Comparison of ENCODE assay signal across 20 cellular contexts in genomic region chr11:124600924-124601323, GRCh38. TPM values are rescaled to one million over a fixed set of nuclear protein-coding genes. Genes with fewer than 3 reads are reported as not detected.
DNase-seq lines count a peak whose midpoint lies in the region; ATAC-seq, FAIRE-seq and TF ChIP-seq lines count a peak whose summit lies in the region.
"Had no signal": no experiment of that assay in that cellular context is flagged by ENCODE, and none has a peak within 500 bp of the region (broad histone marks: within the 10 kb centered on the region; RNA-seq: fewer than 3 reads in every experiment).

No MANE protein-coding gene starts in this region.

- H2AFZ ChIP-seq in K562 (ENCODE audit: low read depth, low read length) (no peak overlapping the region), osteoblast (ENCODE audit: low read length) (no peak overlapping the region)

- H3K4me2 ChIP-seq in K562 (ENCODE audit: insufficient read depth, low read length) (no peak overlapping the region), osteoblast (ENCODE audit: insufficient read depth, low read length) (no peak overlapping the region)
- H3K4me2 ChIP-seq: A549, BLaER1 had no signal

- DNase-seq in A673 (ENCODE audit: low spot score) (peak; percentile 79), NCI-H526 treated with DMSO at 0.1 percent for 48 hours (lab: John Stamatoyannopoulos, UW) (peak; percentile 79), K562 (ENCODE audit: extremely low read depth in 1 of 4, low spot score in 3 of 4) (no peak), osteoblast (ENCODE audit: insufficient read length, low spot score, missing footprints) (peak; percentile 13), foreskin keratinocyte (no peak), activated gamma-delta T cell (lab: John Stamatoyannopoulos, UW) (no peak)
- no peak for DNase-seq in activated CD4-positive, alpha-beta T cell treated with anti-CD3 and anti-CD28 coated beads, Interleukin-2, amount 50 U/mL, for 4 hours
- DNase-seq: Calu3; CD4-positive, alpha-beta memory T cell; DMS79 treated with DMSO at 0.1 percent for 48 hours; GF-D8; H9; IMR-90 had no signal

- in situ Hi-C loops in K562 (cut with MboI): no loop called here

- H3K4me1 ChIP-seq in A673 (ENCODE audit: insufficient read depth, low read length, poor library complexity, severe bottlenecking) (peaks cover 32% of the 10 kb centered on the region), K562 (replicated peaks in 1 of 2; ENCODE audit: control insufficient read depth in 2 of 2, insufficient read depth in 2 of 2, low read length in 2 of 2) (no peaks in the 10 kb centered on the region; a peak in 1 of 5 replicates), osteoblast (ENCODE audit: insufficient read depth, low read length) (no peaks in the 10 kb centered on the region), foreskin keratinocyte (no peaks in the 10 kb centered on the region)
- H3K4me1 ChIP-seq: A549 had no signal

- TF ChIP-seq EP300 in K562 (IDR thresholded peaks at IDR 0.05; ENCODE audit: low read length): no peak

- H3K27me3 ChIP-seq in A673 (replicated peaks; ENCODE audit: insufficient read depth, low read depth, low read length, poor library complexity) (peaks cover 6% of the 10 kb centered on the region), K562 (ENCODE audit: control insufficient read depth in 2 of 2, insufficient read depth in 2 of 2, low read length in 2 of 2) (no peaks in the 10 kb centered on the region), osteoblast (ENCODE audit: insufficient read depth, low read length) (peaks cover 4% of the 10 kb centered on the region), foreskin keratinocyte (peaks cover 13% of the 10 kb centered on the region)
- H3K27me3 ChIP-seq: BLaER1 had no signal

- H3K27ac ChIP-seq in A673 (ENCODE audit: low read depth, low read length, poor library complexity, severe bottlenecking) (peak overlapping the region; percentile 24), K562 (ENCODE audit: extremely low read depth, low read depth, low read length) (no peak overlapping the region), osteoblast (ENCODE audit: low read depth, low read length) (no peak overlapping the region), foreskin keratinocyte (no peak overlapping the region)
- H3K27ac ChIP-seq: 22Rv1, A549, BLaER1 had no signal

- FAIRE-seq in K562 (lab: Jason Lieb, UNC): no peak
- FAIRE-seq: A549, H1, HTR-8/SVneo had no signal

- H3K9me1 ChIP-seq in K562 (ENCODE audit: control insufficient read depth, insufficient read depth, low read length): no peaks in the 10 kb centered on the region

- H3K9ac ChIP-seq in K562 (ENCODE audit: insufficient read depth in 1 of 2, low read depth in 2 of 2, low read length in 2 of 2): no peak overlapping the region
- H3K9ac ChIP-seq: BLaER1 had no signal

- H4K20me1 ChIP-seq in K562 (replicated peaks; ENCODE audit: control insufficient read depth, insufficient read depth, low read length): no peaks in the 10 kb centered on the region
- H4K20me1 ChIP-seq in osteoblast (ENCODE audit: insufficient read depth, low read length): no peaks in the 10 kb centered on the region
- H4K20me1 ChIP-seq: BLaER1 had no signal

- TF ChIP-seq CTCF in A673 (conservative IDR thresholded peaks at IDR 0.05; ENCODE audit: low read depth, low read length): no peak
- TF ChIP-seq CTCF in K562 (IDR thresholded peaks at IDR 0.05 in 2 of 3, conservative IDR thresholded peaks at IDR 0.05 in 1 of 3; ENCODE audit: insufficient read depth in 2 of 3, low read depth in 1 of 3, low read length in 3 of 3): no peak
- TF ChIP-seq CTCF in osteoblast (IDR thresholded peaks at IDR 0.05; ENCODE audit: extremely low read depth, low read depth, low read length): no peak
- no peak for TF ChIP-seq CTCF in foreskin keratinocyte (conservative IDR thresholded peaks at IDR 0.05)

- BruUV-seq in A673 (replicated peaks; lab: Mats Ljungman, UMichigan): no TSS peak
- no TSS peak for BruUV-seq in K562 (replicated peaks; lab: Mats Ljungman, UMichigan)

- H3K36me3 ChIP-seq in A673 (ENCODE audit: insufficient read depth, low read length, poor library complexity, severe bottlenecking): no peaks in the 10 kb centered on the region
- no peaks in the 10 kb centered on the region for H3K36me3 ChIP-seq in K562 (ENCODE audit: control insufficient read depth, insufficient read depth, low read length)
- H3K36me3 ChIP-seq in osteoblast (ENCODE audit: insufficient read depth, low read length): no peaks in the 10 kb centered on the region
- H3K36me3 ChIP-seq: BLaER1 had no signal

- CTCF ChIA-PET in A673 (lab: Charles Lee): interaction anchor here (0.6 kb wide), 1 partner anchor 50 kb away, joined by 7 read pairs; no protein-coding TSS in a partner anchor
- CTCF ChIA-PET in K562 (lab: Yijun Ruan, JAX; ENCODE audit: low intra/inter-chr PET ratio): no interaction called here

- intact Hi-C loops in A673 (cut with micrococcal nuclease; ENCODE audit: unreplicated experiment) (no loop called here), K562 (cut with micrococcal nuclease) (no loop called here)

- ATAC-seq in K562: no peak
- ATAC-seq in foreskin keratinocyte: no peak
- ATAC-seq: A549 had no signal

- TF ChIP-seq RAD21 in K562 (CRISPR knock-in tag; conservative IDR thresholded peaks at IDR 0.05 in 1 of 2, IDR thresholded peaks at IDR 0.05 in 1 of 2): no peak

- no peak for TF ChIP-seq POLR2A in K562 (conservative IDR thresholded peaks at IDR 0.05)

- H3K79me2 ChIP-seq in K562 (ENCODE audit: control insufficient read depth, insufficient read depth, low read length): no peaks in the 10 kb centered on the region
- no peaks in the 10 kb centered on the region for H3K79me2 ChIP-seq in osteoblast (ENCODE audit: insufficient read depth, low read length)

- 1% methylated on average over 5 of the region's 5 CpGs for WGBS in K562 (ENCODE audit: insufficient coverage, low coverage, missing lambda C conversion rate)

- H3K9me3 ChIP-seq in A673 (ENCODE audit: low read depth, low read length, poor library complexity, severe bottlenecking) (no peaks in the 10 kb centered on the region), K562 (replicated peaks; ENCODE audit: control insufficient read depth, insufficient read depth, low read depth, low read length) (no peaks in the 10 kb centered on the region), osteoblast (ENCODE audit: low read depth, low read length) (no peaks in the 10 kb centered on the region)
- H3K9me3 ChIP-seq: A549, BLaER1 had no signal

- POLR2A ChIA-PET in A673 (lab: Charles Lee; ENCODE audit: low non-redundant PET) (no interaction called here), K562 (lab: Yijun Ruan, JAX) (interaction anchor here (0.7 to 1.0 kb wide), 3 partner anchors 48 to 161 kb away, joined by 3 to 4 read pairs (median 3); no protein-coding TSS in a partner anchor)

- H3K4me3 ChIP-seq in A673 (ENCODE audit: low read depth, low read length, poor library complexity, severe bottlenecking): no peak overlapping the region
- H3K4me3 ChIP-seq in K562: no peak overlapping the region
- H3K4me3 ChIP-seq in osteoblast (ENCODE audit: insufficient read depth, low read length): no peak overlapping the region
- H3K4me3 ChIP-seq: A549, BLaER1 had no signal

RNA-seq across cellular contexts. Expression of gene PANX3, which starts 10.3 kb away (rescaled TPM):
- not detected in 2 replicates for total RNA-seq in A673 (2021)
- 0.74 and 0.83 TPM in 2 replicates for total RNA-seq in K562 (2011; cell fraction: chromatin; rRNA removed; ENCODE audit: low replicate concordance)
- 0.33 and 0.39 TPM in 2 replicates for total RNA-seq in K562 (2011; cell fraction: nucleolus; rRNA removed)
- 0.95 and 1.7 TPM in 2 replicates for total RNA-seq in K562 (2011; cell fraction: nucleoplasm; rRNA removed)
- 0.09 and 0.16 TPM in 2 replicates for total RNA-seq in K562 (2014; rRNA removed)
- total RNA-seq in K562 (2014; rRNA removed; fragmentation: Illumina TruSeq; extraction: Trizol): 0.19 and 0.47 TPM in 2 replicates
- 0.40 and 0.49 TPM in 2 replicates for total RNA-seq in K562 (2015; rRNA removed; fragmentation: Illumina TruSeq; extraction: Trizol)
- total RNA-seq in K562 (2021): 0.18 and 0.42 TPM in 2 replicates
- polyA plus RNA-seq in K562 (2011; rRNA removed): 0.39 and 0.53 TPM in 2 replicates
- 0.28 and 0.37 TPM in 2 replicates for polyA plus RNA-seq in K562 (2011; cell fraction: cytosol; rRNA removed)
- polyA plus RNA-seq in K562 (2011; cell fraction: nucleus; rRNA removed): 1.0 and 1.1 TPM in 2 replicates
- polyA plus RNA-seq in K562 (2012): 0.49 and 1.2 TPM in 2 replicates
- 0.47 and 0.68 TPM in 2 replicates for polyA plus RNA-seq in K562 (2014; fragmentation: Illumina TruSeq; extraction: Trizol)
- polyA plus RNA-seq in K562 (2014; fragmentation: Nextera tagmentation; extraction: Ambion mirVana): under 1 TPM; 0.11 to 0.30 TPM
- polyA plus RNA-seq in K562 (2014; rRNA removed): 0.22 and 0.69 TPM in 2 replicates
- 0.18 TPM in 2 replicates for polyA minus RNA-seq in K562 (2011; rRNA and poly(A)+ RNA removed)
- not detected in 2 replicates for polyA minus RNA-seq in K562 (2011; cell fraction: cytosol; rRNA and poly(A)+ RNA removed)
- 0.27 and 0.56 TPM in 2 replicates for polyA minus RNA-seq in K562 (2011; cell fraction: nucleus; rRNA and poly(A)+ RNA removed)
- not detected in 2 replicates for total RNA-seq in osteoblast
- total RNA-seq in foreskin keratinocyte: not detected in 2 replicates
- not detected in 2 replicates for polyA plus RNA-seq in foreskin keratinocyte
- total RNA-seq: Calu3; CD4-positive, alpha-beta memory T cell; H1; H9; IMR-90 had no signal
- polyA plus RNA-seq: A549; AG04450; CD14-positive monocyte; CD4-positive, alpha-beta memory T cell; H1; IMR-90 had no signal

RNA-seq across cellular contexts. Expression of gene TBRG1, which starts 21.7 kb away (rescaled TPM):
- total RNA-seq in A673 (2021): 37.8 and 44.4 TPM in 2 replicates
- total RNA-seq in K562 (2011; cell fraction: chromatin; rRNA removed; ENCODE audit: low replicate concordance): 31.3 and 57.2 TPM in 2 replicates
- total RNA-seq in K562 (2011; cell fraction: nucleolus; rRNA removed): 18.3 and 20.9 TPM in 2 replicates
- total RNA-seq in K562 (2011; cell fraction: nucleoplasm; rRNA removed): 25.7 and 42.1 TPM in 2 replicates
- total RNA-seq in K562 (2014; rRNA removed): 16.3 and 23.4 TPM in 2 replicates
- total RNA-seq in K562 (2014; rRNA removed; fragmentation: Illumina TruSeq; extraction: Trizol): 16.0 and 19.7 TPM in 2 replicates
- 20.2 and 20.5 TPM in 2 replicates for total RNA-seq in K562 (2015; rRNA removed; fragmentation: Illumina TruSeq; extraction: Trizol)
- 21.0 and 25.2 TPM in 2 replicates for total RNA-seq in K562 (2021)
- polyA plus RNA-seq in K562 (2011; rRNA removed): 24.0 and 30.0 TPM in 2 replicates
- 15.7 and 17.2 TPM in 2 replicates for polyA plus RNA-seq in K562 (2011; cell fraction: cytosol; rRNA removed)
- 69.7 and 83.9 TPM in 2 replicates for polyA plus RNA-seq in K562 (2011; cell fraction: nucleus; rRNA removed)
- polyA plus RNA-seq in K562 (2012): 15.5 and 29.2 TPM in 2 replicates
- 20.4 and 20.5 TPM in 2 replicates for polyA plus RNA-seq in K562 (2014; fragmentation: Illumina TruSeq; extraction: Trizol)
- polyA plus RNA-seq in K562 (2014; fragmentation: Nextera tagmentation; extraction: Ambion mirVana): 10 to 100 TPM in 1 of 2 experiments, 1 to 10 TPM in 1; 8.7 to 11.5 TPM
- 20.3 and 28.7 TPM in 2 replicates for polyA plus RNA-seq in K562 (2014; rRNA removed)
- polyA minus RNA-seq in K562 (2011; rRNA and poly(A)+ RNA removed): 10.1 and 12.8 TPM in 2 replicates
- 5.6 and 7.5 TPM in 2 replicates for polyA minus RNA-seq in K562 (2011; cell fraction: cytosol; rRNA and poly(A)+ RNA removed)
- 22.9 and 38.6 TPM in 2 replicates for polyA minus RNA-seq in K562 (2011; cell fraction: nucleus; rRNA and poly(A)+ RNA removed)
- total RNA-seq in osteoblast: 37.7 and 40.2 TPM in 2 replicates
- 26.0 and 28.4 TPM in 2 replicates for total RNA-seq in foreskin keratinocyte
- polyA plus RNA-seq in foreskin keratinocyte: 17.7 and 18.4 TPM in 2 replicates

RNA-seq across cellular contexts. Expression of gene OR8A1, which starts 31.1 kb away (rescaled TPM):
- total RNA-seq in A673 (2021): not detected in 2 replicates
- 3.7 and 7.0 TPM in 2 replicates for total RNA-seq in K562 (2011; cell fraction: chromatin; rRNA removed; ENCODE audit: low replicate concordance)
- total RNA-seq in K562 (2011; cell fraction: nucleolus; rRNA removed): 0.83 and 1.6 TPM in 2 replicates
- 3.6 and 11.8 TPM in 2 replicates for total RNA-seq in K562 (2011; cell fraction: nucleoplasm; rRNA removed)
- total RNA-seq in K562 (2014; rRNA removed): 0.27 and 0.33 TPM in 2 replicates
- 1.5 and 2.0 TPM in 2 replicates for total RNA-seq in K562 (2014; rRNA removed; fragmentation: Illumina TruSeq; extraction: Trizol)
- 2.3 and 2.7 TPM in 2 replicates for total RNA-seq in K562 (2015; rRNA removed; fragmentation: Illumina TruSeq; extraction: Trizol)
- total RNA-seq in K562 (2021): 1.4 and 1.7 TPM in 2 replicates
- polyA plus RNA-seq in K562 (2011; rRNA removed): 1.5 and 2.6 TPM in 2 replicates
- 1.6 and 1.8 TPM in 2 replicates for polyA plus RNA-seq in K562 (2011; cell fraction: cytosol; rRNA removed)
- 4.4 and 7.0 TPM in 2 replicates for polyA plus RNA-seq in K562 (2011; cell fraction: nucleus; rRNA removed)
- polyA plus RNA-seq in K562 (2012): 1.0 and 2.1 TPM in 2 replicates
- polyA plus RNA-seq in K562 (2014; fragmentation: Illumina TruSeq; extraction: Trizol): 1.4 and 1.9 TPM in 2 replicates
- under 1 TPM; 0.48 to 0.63 TPM for polyA plus RNA-seq in K562 (2014; fragmentation: Nextera tagmentation; extraction: Ambion mirVana)
- polyA plus RNA-seq in K562 (2014; rRNA removed): 0.46 and 1.0 TPM in 2 replicates
- 3.6 and 5.2 TPM in 2 replicates for polyA minus RNA-seq in K562 (2011; rRNA and poly(A)+ RNA removed)
- polyA minus RNA-seq in K562 (2011; cell fraction: cytosol; rRNA and poly(A)+ RNA removed): 0.76 TPM in 1 of 2 replicates, not detected in the other
- 3.8 and 4.3 TPM in 2 replicates for polyA minus RNA-seq in K562 (2011; cell fraction: nucleus; rRNA and poly(A)+ RNA removed)
- total RNA-seq in osteoblast: not detected in 2 replicates
- not detected in 2 replicates for total RNA-seq in foreskin keratinocyte
- polyA plus RNA-seq in foreskin keratinocyte: not detected in 2 replicates
- total RNA-seq: Calu3; CD4-positive, alpha-beta memory T cell; H1; H9; IMR-90 had no signal
- polyA plus RNA-seq: A549; AG04450; CD14-positive monocyte; CD4-positive, alpha-beta memory T cell; H1; IMR-90 had no signal

RNA-seq across cellular contexts. Expression of gene OR8B12, which starts 57.5 kb away (rescaled TPM):
- total RNA-seq in A673 (2021) (not detected in 2 replicates), K562 (2014; rRNA removed) (not detected in 2 replicates), K562 (2014; rRNA removed; fragmentation: Illumina TruSeq; extraction: Trizol) (not detected in 2 replicates), K562 (2015; rRNA removed; fragmentation: Illumina TruSeq; extraction: Trizol) (not detected in 2 replicates), K562 (2021) (not detected in 2 replicates), osteoblast (not detected in 2 replicates), foreskin keratinocyte (not detected in 2 replicates)
- not detected in 2 replicates for total RNA-seq in K562 (2011; cell fraction: chromatin; rRNA removed; ENCODE audit: low replicate concordance)
- not detected in 2 replicates for total RNA-seq in K562 (2011; cell fraction: nucleolus; rRNA removed)
- not detected in 2 replicates for total RNA-seq in K562 (2011; cell fraction: nucleoplasm; rRNA removed)
- polyA plus RNA-seq in K562 (2011; rRNA removed) (not detected in 2 replicates), K562 (2014; fragmentation: Illumina TruSeq; extraction: Trizol) (not detected in 2 replicates), K562 (2014; fragmentation: Nextera tagmentation; extraction: Ambion mirVana) (under 1 TPM in 1 of 2 experiments, not detected in 1; 0.06 TPM), K562 (2014; rRNA removed) (not detected in 2 replicates), foreskin keratinocyte (not detected in 2 replicates)
- not detected in 2 replicates for polyA plus RNA-seq in K562 (2011; cell fraction: cytosol; rRNA removed)
- not detected in 2 replicates for polyA plus RNA-seq in K562 (2011; cell fraction: nucleus; rRNA removed)
- 0.17 and 0.21 TPM in 2 replicates for polyA plus RNA-seq in K562 (2012)
- not detected in 2 replicates for polyA minus RNA-seq in K562 (2011; rRNA and poly(A)+ RNA removed)
- polyA minus RNA-seq in K562 (2011; cell fraction: cytosol; rRNA and poly(A)+ RNA removed): not detected in 2 replicates
- 0.22 TPM in 1 of 2 replicates, not detected in the other for polyA minus RNA-seq in K562 (2011; cell fraction: nucleus; rRNA and poly(A)+ RNA removed)
- total RNA-seq: Calu3; CD4-positive, alpha-beta memory T cell; H1; H9; IMR-90 had no signal
- polyA plus RNA-seq: A549; AG04450; CD14-positive monocyte; CD4-positive, alpha-beta memory T cell; H1; IMR-90 had no signal

Comparison
In these comparisons a context has a peak if more than half of its experiments do, and no peak if none do; other contexts are left out.
1. DNase-seq: peak in A673 (single experiment), NCI-H526 treated with DMSO at 0.1 percent for 48 hours (single experiment) and osteoblast (single experiment); none in K562 (0 of 4), foreskin keratinocyte (0 of 2), activated gamma-delta T cell (single experiment) and activated CD4-positive, alpha-beta T cell treated with anti-CD3 and anti-CD28 coated beads, Interleukin-2, amount 50 U/mL, for 4 hours (0 of 2).